Comparison of ENCODE assay signal across 12 cellular contexts in the genomic region with DNA sequence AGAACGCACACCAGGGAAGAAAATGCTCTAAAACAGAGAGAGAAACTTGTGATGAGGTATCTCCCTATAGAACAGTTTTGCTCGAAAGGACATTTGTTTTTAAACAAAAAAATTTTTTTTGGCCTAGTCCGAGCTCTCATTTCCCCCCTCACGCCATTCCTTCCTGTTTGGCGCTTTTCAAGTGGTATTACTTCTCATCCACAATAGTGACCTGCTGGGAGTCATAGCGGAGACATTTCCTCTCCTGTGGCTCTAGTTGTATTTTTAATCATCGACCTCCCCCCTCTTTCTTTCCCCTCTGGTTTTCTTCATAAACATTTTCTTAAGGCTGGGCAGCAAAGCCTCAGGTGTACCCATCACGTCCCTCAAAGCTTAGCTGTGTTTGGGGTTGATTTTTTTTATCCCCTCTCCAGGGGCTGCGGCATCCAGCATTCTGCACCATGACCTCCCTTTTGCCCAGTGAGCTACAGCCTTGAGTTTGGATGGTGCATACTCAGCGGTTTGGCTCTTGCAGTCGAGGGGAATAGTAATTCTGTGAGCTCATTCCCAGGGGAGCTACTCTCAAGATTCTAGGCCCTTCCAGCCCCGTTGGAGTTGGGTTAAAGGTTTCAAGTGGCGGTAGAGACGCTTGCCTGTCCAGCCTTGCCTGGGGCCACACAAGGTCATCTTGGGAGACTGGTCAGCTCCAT.
DNase-seq lines count a peak whose midpoint lies in the region; ATAC-seq and TF ChIP-seq lines count a peak whose summit lies in the region.
"Had no signal": no experiment of that assay in that cellular context is flagged by ENCODE, and none has a peak within 500 bp of the region (broad histone marks: within the 10 kb centered on the region; RNA-seq: fewer than 3 reads in every experiment).

No MANE protein-coding gene starts in this region.

- no peaks in the 10 kb centered on the region; the same call in 1 of the 2 replicates for H3K27me3 ChIP-seq in HUES64 (ENCODE audit: insufficient read depth, low read length)
- no peaks in the 10 kb centered on the region for H3K27me3 ChIP-seq in right atrium auricular region
- H3K27me3 ChIP-seq: spleen had no signal

- ATAC-seq in activated naive CD8-positive, alpha-beta T cell treated with anti-CD3 and anti-CD28 coated beads, Interleukin-2, amount 50 U/mL, for 24 hours: no peak
- ATAC-seq in HG03045 (IDR thresholded peaks at IDR 0.05; ENCODE audit: unreplicated experiment) (no peak), HG03520 (IDR thresholded peaks at IDR 0.05; ENCODE audit: unreplicated experiment) (no peak)

- H3K4me1 Mint-ChIP-seq in activated naive CD8-positive, alpha-beta T cell treated with anti-CD3 and anti-CD28 coated beads, Interleukin-2, amount 50 U/mL, for 24 hours: peaks cover 30% of the 10 kb centered on the region
- H3K4me1 Mint-ChIP-seq in glutamatergic neuron (ENCODE audit: low read depth, unreplicated experiment): peaks cover 4% of the 10 kb centered on the region

- no peak overlapping the region; the same call in 1 of the 2 replicates for H3K4me3 ChIP-seq in HUES64 (ENCODE audit: low read length)
- H3K4me3 ChIP-seq in right atrium auricular region: no peak overlapping the region
- H3K4me3 ChIP-seq in skeletal muscle cell (ENCODE audit: low read depth, low read length): no peak overlapping the region
- H3K4me3 ChIP-seq: K562, spleen had no signal

- no peaks in the 10 kb centered on the region for H3K27me3 Mint-ChIP-seq in activated naive CD8-positive, alpha-beta T cell treated with anti-CD3 and anti-CD28 coated beads, Interleukin-2, amount 50 U/mL, for 24 hours
- H3K27me3 Mint-ChIP-seq in glutamatergic neuron (ENCODE audit: unreplicated experiment): no peaks in the 10 kb centered on the region

- H3K36me3 ChIP-seq in HUES64 (ENCODE audit: insufficient read depth, low read length) (no peaks in the 10 kb centered on the region), right atrium auricular region (no peaks in the 10 kb centered on the region)
- H3K36me3 ChIP-seq: spleen had no signal

- DNase-seq in activated naive CD8-positive, alpha-beta T cell treated with anti-CD3 and anti-CD28 coated beads, Interleukin-2, amount 50 U/mL, for 24 hours: no peak
- DNase-seq in right atrium auricular region (ENCODE audit: low spot score): no peak
- DNase-seq in skeletal muscle cell (ENCODE audit: low read depth): peak; percentile 77
- no peak for DNase-seq in NCI-H187 (lab: John Stamatoyannopoulos, UW)
- DNase-seq in glutamatergic neuron: no peak
- DNase-seq: activated CD4-positive, alpha-beta T cell treated with anti-CD3 and anti-CD28 coated beads for 1 hour; mammary epithelial cell; spleen had no signal

- peaks cover 5% of the 10 kb centered on the region for H3K36me3 Mint-ChIP-seq in activated naive CD8-positive, alpha-beta T cell treated with anti-CD3 and anti-CD28 coated beads, Interleukin-2, amount 50 U/mL, for 24 hours (ENCODE audit: low read depth)
- no peaks in the 10 kb centered on the region for H3K36me3 Mint-ChIP-seq in glutamatergic neuron (ENCODE audit: unreplicated experiment)

- peak overlapping the region; percentile 17 for H3K27ac Mint-ChIP-seq in activated naive CD8-positive, alpha-beta T cell treated with anti-CD3 and anti-CD28 coated beads, Interleukin-2, amount 50 U/mL, for 24 hours
- H3K27ac Mint-ChIP-seq in glutamatergic neuron (ENCODE audit: unreplicated experiment): no peak overlapping the region

- H3K9ac ChIP-seq in HUES64 (ENCODE audit: low read depth, low read length): peak overlapping the region; percentile 5; the same call in 1 of the 2 replicates

- no peaks in the 10 kb centered on the region for H3K9me3 ChIP-seq in HUES64 (ENCODE audit: insufficient read depth, low read depth, low read length)
- no peaks in the 10 kb centered on the region for H3K9me3 ChIP-seq in right atrium auricular region

- TF ChIP-seq CTCF in right atrium auricular region (IDR thresholded peaks at IDR 0.05) (no peak), glutamatergic neuron (IDR thresholded peaks at IDR 0.05; ENCODE audit: partially characterized antibody, unreplicated experiment) (no peak)

- no peaks in the 10 kb centered on the region for H3K9me3 Mint-ChIP-seq in activated naive CD8-positive, alpha-beta T cell treated with anti-CD3 and anti-CD28 coated beads, Interleukin-2, amount 50 U/mL, for 24 hours
- no peaks in the 10 kb centered on the region for H3K9me3 Mint-ChIP-seq in glutamatergic neuron (ENCODE audit: unreplicated experiment)

- H3K4me1 ChIP-seq in HUES64 (ENCODE audit: insufficient read depth, low read length) (peaks cover 16% of the 10 kb centered on the region), right atrium auricular region (peaks cover 0 to 25% of the 10 kb centered on the region in 2 donors)

- H3K27ac ChIP-seq in HUES64 (ENCODE audit: low read depth, low read length) (peak overlapping the region; percentile 25), right atrium auricular region (peak overlapping the region; percentile 5 to 66)

- no peak overlapping the region for H3K4me3 Mint-ChIP-seq in activated naive CD8-positive, alpha-beta T cell treated with anti-CD3 and anti-CD28 coated beads, Interleukin-2, amount 50 U/mL, for 24 hours
- no peak overlapping the region for H3K4me3 Mint-ChIP-seq in glutamatergic neuron (ENCODE audit: unreplicated experiment)

- 55% methylated on average over 14 of the region's 14 CpGs for WGBS in HUES64
